In the genomic region with DNA sequence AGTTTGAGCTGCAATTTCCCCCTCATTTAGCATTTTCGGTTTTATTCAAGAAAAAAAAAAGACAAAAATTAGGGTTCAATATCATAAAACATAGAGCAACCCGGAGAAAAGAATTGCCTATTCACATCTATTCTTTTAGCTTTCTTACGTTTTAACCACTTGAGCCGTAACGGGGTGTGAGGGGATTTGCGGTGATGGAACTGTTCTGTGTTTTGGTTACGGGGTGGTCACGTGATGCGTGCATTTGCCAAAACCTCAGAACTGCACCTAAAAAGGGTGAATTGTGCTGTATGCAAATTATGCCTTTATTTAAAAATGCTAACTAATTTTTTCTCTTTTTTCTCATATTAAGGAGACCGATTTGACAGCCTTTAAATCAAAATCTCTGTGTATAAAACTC, we compare ENCODE assay signal across 35 cellular contexts. TPM values are rescaled to one million over a fixed set of nuclear protein-coding genes. Genes with fewer than 3 reads are reported as not detected.
"Had no signal": no experiment of that assay in that cellular context is flagged by ENCODE, and none has a peak within 500 bp of the region (broad histone marks: within the 10 kb centered on the region; RNA-seq: fewer than 3 reads in every experiment).

No MANE protein-coding gene starts in this region.

- H3K4me2 ChIP-seq: neural progenitor cell, smooth muscle cell had no signal

- H3K79me2 ChIP-seq: parathyroid adenoma had no signal

- H3K27ac ChIP-seq: esophagus squamous epithelium, heart right ventricle, left lung, neural progenitor cell, parathyroid adenoma, stomach, thyroid gland, vagina had no signal

- ATAC-seq: effector memory CD8-positive, alpha-beta T cell; heart right ventricle; left cardiac atrium; left lung; naive thymus-derived CD4-positive, alpha-beta T cell; sciatic nerve; stimulated activated effector memory CD8-positive, alpha-beta T cell treated with anti-CD3 and anti-CD28 coated beads, Interleukin-12 subunit alpha, Interleukin-12 subunit beta, amount 100 ng/mL, for 72 hours had no signal

- H3K9ac ChIP-seq: neural progenitor cell, parathyroid adenoma had no signal

- H3K4me1 ChIP-seq: heart right ventricle, left lung, neural progenitor cell, parathyroid adenoma, stomach, thyroid gland, vagina had no signal

- H3K9me3 ChIP-seq: esophagus squamous epithelium, heart right ventricle, left lung, stomach, thyroid gland, vagina had no signal

- H3K36me3 ChIP-seq: esophagus squamous epithelium, heart right ventricle, left lung, neural progenitor cell, stomach, thyroid gland, vagina had no signal

- DNase-seq: effector memory CD8-positive, alpha-beta T cell; erythroblast; esophagus squamous epithelium; foreskin melanocyte; glutamatergic neuron; heart right ventricle; hippocampal formation; left cardiac atrium; left lung; mammary epithelial cell; mesendoderm; midbrain; naive thymus-derived CD4-positive, alpha-beta T cell; stimulated activated CD4-positive, alpha-beta T cell treated with anti-CD3 and anti-CD28 coated beads, Interleukin-12 subunit alpha, Interleukin-12 subunit beta, amount 100 ng/mL, for 4 hours; stimulated activated CD4-positive, alpha-beta T cell treated with anti-CD3 and anti-CD28 coated beads, Interleukin-2, amount 100 ng/mL, for 24 hours; stimulated activated CD4-positive, alpha-beta T cell treated with anti-CD3 and anti-CD28 coated beads, Interleukin-4, amount 100 ng/mL, for 24 hours; stimulated activated naive CD4-positive, alpha-beta T cell treated with Interleukin-2 at 50 U/mL for 16 hours; stomach; thyroid gland; trophoblast cell had no signal

- H2AFZ ChIP-seq: neural progenitor cell, parathyroid adenoma had no signal

- H3K27me3 ChIP-seq: neural progenitor cell, thyroid gland, vagina had no signal

- H3K4me3 ChIP-seq: esophagus squamous epithelium, heart right ventricle, left lung, neural progenitor cell, smooth muscle cell, stomach, thyroid gland, vagina had no signal

RNA-seq across cellular contexts. Expression of a gene that starts 25.0 kb away (rescaled TPM):
- total RNA-seq: dermis microvascular lymphatic vessel endothelial cell; esophagus squamous epithelium; heart right ventricle; kidney epithelial cell; left cardiac atrium; left lung; lower leg skin; mammary epithelial cell; mucosa of gallbladder; naive thymus-derived CD4-positive, alpha-beta T cell; osteoblast; progenitor cell of endocrine pancreas; sciatic nerve; smooth muscle cell; stomach; subcutaneous adipose tissue; temporal lobe; thyroid gland; ureter; vagina had no signal
- polyA plus RNA-seq: heart right ventricle; mammary epithelial cell; naive thymus-derived CD4-positive, alpha-beta T cell; smooth muscle cell; stomach had no signal

RNA-seq across cellular contexts. Expression of a gene that starts 25.6 kb away (rescaled TPM):
- polyA plus RNA-seq: naive thymus-derived CD4-positive, alpha-beta T cell had no signal

RNA-seq across cellular contexts. Expression of a gene that starts 45.0 kb away (rescaled TPM):
- total RNA-seq: dermis microvascular lymphatic vessel endothelial cell; esophagus squamous epithelium; heart right ventricle; kidney epithelial cell; left cardiac atrium; left lung; mammary epithelial cell; mucosa of gallbladder; naive thymus-derived CD4-positive, alpha-beta T cell; osteoblast; progenitor cell of endocrine pancreas; sciatic nerve; smooth muscle cell; stomach; subcutaneous adipose tissue; temporal lobe; thyroid gland; ureter; vagina had no signal
- polyA plus RNA-seq: heart right ventricle; mammary epithelial cell; naive thymus-derived CD4-positive, alpha-beta T cell; stomach had no signal
